Comparison of ENCODE assay signal across 27 cellular contexts in genomic region chr10:129966831-129967578, GRCh38. TPM values are rescaled to one million over a fixed set of nuclear protein-coding genes. Genes with fewer than 3 reads are reported as not detected.
DNase-seq lines count a peak whose midpoint lies in the region; ATAC-seq, FAIRE-seq and TF ChIP-seq lines count a peak whose summit lies in the region.
"Had no signal": no experiment of that assay in that cellular context is flagged by ENCODE, and none has a peak within 500 bp of the region (broad histone marks: within the 10 kb centered on the region; RNA-seq: fewer than 3 reads in every experiment).

No MANE protein-coding gene starts in this region.

- H3K27ac ChIP-seq in psoas muscle, result peak overlapping the region; percentile 46
- H3K27ac ChIP-seq: esophagus muscularis mucosa, parathyroid adenoma had no signal

- no peak for ATAC-seq in T-helper 17 cell
- ATAC-seq in psoas muscle, result peak; percentile 21 to 40 (median 32)
- ATAC-seq: activated naive CD8-positive, alpha-beta T cell treated with anti-CD3 and anti-CD28 coated beads, Interleukin-2, amount 50 U/mL, for 24 hours had no signal

- peak overlapping the region; percentile 31 for H3K4me3 ChIP-seq in BE2C (ENCODE audit: low read depth, low read length)
- peak overlapping the region; percentile 83 for H3K4me3 ChIP-seq in psoas muscle
- H3K4me3 ChIP-seq: esophagus muscularis mucosa, MG63 had no signal

- no peak for DNase-seq in BE2C
- no peak for DNase-seq in T-helper 17 cell
- DNase-seq in iPS-NIHi11 (ENCODE audit: low spot score), result peak; percentile 47
- DNase-seq in psoas muscle, result peak in 1 of 2 donors; percentile 72
- no peak for DNase-seq in mesenteric fat pad (ENCODE audit: low spot score)
- no peak for DNase-seq in D721Med (ENCODE audit: insufficient read length, low spot score)
- DNase-seq in NCI-H1092 (lab: John Stamatoyannopoulos, UW), result no peak
- DNase-seq in GM12892 (ENCODE audit: insufficient read length), result no peak
- DNase-seq: activated CD4-positive, CD25-positive, alpha-beta regulatory T cell; activated CD8-positive, alpha-beta memory T cell treated with anti-CD3 and anti-CD28 coated beads for 24 hours; activated naive CD8-positive, alpha-beta T cell treated with anti-CD3 and anti-CD28 coated beads, Interleukin-2, amount 50 U/mL, for 24 hours; CD4-positive, alpha-beta T cell; dermis blood vessel endothelial cell; DND-41; HFFc6; kidney glomerular epithelial cell; MG63; NCI-H187; NCI-H510A treated with DMSO at 0.1 percent for 48 hours; SHP77; stimulated activated naive CD4-positive, alpha-beta T cell treated with Interleukin-2 at 50 U/mL for 16 hours had no signal

- H3K9me3 ChIP-seq in BE2C (no peaks in the 10 kb centered on the region), T-helper 17 cell (ENCODE audit: control insufficient read depth, low read length, poor library complexity, severe bottlenecking) (no peaks in the 10 kb centered on the region), psoas muscle (no peaks in the 10 kb centered on the region)
- H3K9me3 ChIP-seq: esophagus muscularis mucosa, MG63 had no signal

- H3K36me3 ChIP-seq in BE2C (peaks cover 7% of the 10 kb centered on the region), psoas muscle (ENCODE audit: insufficient read depth in 1 of 2, low read depth in 1 of 2) (no peaks in the 10 kb centered on the region)
- H3K36me3 ChIP-seq: esophagus muscularis mucosa, MG63 had no signal

- H3K4me3 Mint-ChIP-seq in T-helper 17 cell, result peak overlapping the region; percentile 28
- H3K4me3 Mint-ChIP-seq: activated naive CD8-positive, alpha-beta T cell treated with anti-CD3 and anti-CD28 coated beads, Interleukin-2, amount 50 U/mL, for 24 hours; HFFc6; T-helper 1 cell treated with Interleukin-12 subunit alpha and Interleukin-12 subunit beta and Interleukin-4 antibody, amounts not matched to agents 30 μg/mL and 1 μg/mL, for 36 hours had no signal

- peaks cover 75% of the 10 kb centered on the region for H3K27me3 ChIP-seq in BE2C
- peaks cover 0 to 75% (median 8%) of the 10 kb centered on the region in 3 donors for H3K27me3 ChIP-seq in psoas muscle (ENCODE audit: insufficient read depth in 3 of 3, low read length in 2 of 3)

- H3K36me3 Mint-ChIP-seq in T-helper 17 cell (ENCODE audit: low read depth), result no peaks in the 10 kb centered on the region

- FAIRE-seq in D721Med (lab: Jason Lieb, UNC) (no peak), GM12892 (lab: Jason Lieb, UNC) (no peak)
- FAIRE-seq: bronchial epithelial cell, HTR-8/SVneo, urothelium cell line had no signal

- intact Hi-C loops in psoas muscle (cut with DNase I), result loop anchor here in 1 of 2 donors (5.0 kb wide), 1 partner anchor 90 kb away; no protein-coding TSS in a partner anchor

- 24 to 50% (median 31%) methylated on average over 37 to 61 of the region's 61 CpGs for WGBS in psoas muscle, 3 donors

- TF ChIP-seq CTCF in BE2C (IDR thresholded peaks at IDR 0.05; ENCODE audit: low read depth, low read length) (no peak), psoas muscle (IDR thresholded peaks at IDR 0.05) (no peak), D721Med (IDR thresholded peaks at IDR 0.05; ENCODE audit: insufficient read depth, missing control alignments) (no peak)

- H3K4me1 Mint-ChIP-seq in T-helper 17 cell, result peaks cover 10% of the 10 kb centered on the region

- no peaks in the 10 kb centered on the region; the same call in 1 of the 2 replicates for H3K4me1 ChIP-seq in BE2C
- peaks cover 2% of the 10 kb centered on the region for H3K4me1 ChIP-seq in psoas muscle
- H3K4me1 ChIP-seq: parathyroid adenoma had no signal

- no peak for TF ChIP-seq POLR2A in GM12892 (IDR thresholded peaks at IDR 0.05; ENCODE audit: low read depth, low read length)

- H3K27me3 Mint-ChIP-seq in T-helper 17 cell, result peaks cover 59% of the 10 kb centered on the region

- H3K27ac Mint-ChIP-seq in T-helper 17 cell, result no peak overlapping the region
- H3K27ac Mint-ChIP-seq: activated naive CD8-positive, alpha-beta T cell treated with anti-CD3 and anti-CD28 coated beads, Interleukin-2, amount 50 U/mL, for 24 hours; HFFc6 had no signal

RNA-seq across cellular contexts. Expression of gene EBF3, which starts 2.9 kb away (rescaled TPM):
- 16.9 TPM for polyA plus RNA-seq in BE2C (2012; ENCODE audit: insufficient read depth, insufficient read length, low read depth)
- total RNA-seq in T-helper 17 cell (not detected), psoas muscle (1 to 10 TPM; 4.5 to 8.5 (median 5.9) TPM), mesenteric fat pad (28.6 TPM)
- 10 to 100 TPM in 1 of 3 donors, 1 to 10 TPM in 2; 3.2 to 10.1 (median 3.4) TPM for polyA plus RNA-seq in psoas muscle
- polyA plus RNA-seq in GM12892 (2012; ENCODE audit: missing spikeins), result not detected
- total RNA-seq: CD4-positive, alpha-beta T cell had no signal

Comparison
In these comparisons a context has a peak if more than half of its experiments do, and no peak if none do; other contexts are left out.
1. RNA of gene EBF3, which starts 2.9 kb away (total RNA-seq): 28.6 TPM in mesenteric fat pad (single experiment) and 4.5 to 8.5 TPM in psoas muscle; not detected in T-helper 17 cell; every median in the first group is over 4 times any median in the second.